26 cellular contexts compared by ENCODE assay signal in genomic region chr9:6904366-6904765, GRCh38.
A peak's percentile ranks its signal among the peaks of the same experiment; 100 is the strongest.
DNase-seq lines count a peak whose midpoint lies in the region; ATAC-seq, FAIRE-seq and TF ChIP-seq lines count a peak whose summit lies in the region.
"Had no signal": no experiment of that assay in that cellular context is flagged by ENCODE, and none has a peak within 500 bp of the region (broad histone marks: within the 10 kb centered on the region; RNA-seq: fewer than 3 reads in every experiment).

No MANE protein-coding gene starts in this region.

- no peaks in the 10 kb centered on the region for H3K27me3 ChIP-seq in WERI-Rb-1 (ENCODE audit: insufficient read depth, low read depth, severe bottlenecking)
- H3K27me3 ChIP-seq: BE2C had no signal

- no peaks in the 10 kb centered on the region for H3K27me3 Mint-ChIP-seq in stimulated activated naive CD8-positive, alpha-beta T cell treated with anti-CD3 and anti-CD28 coated beads, Interleukin-15, Interleukin-2, amounts not matched to agents 100 ng/mL and 50 ng/mL, for 24 hours
- no peaks in the 10 kb centered on the region for H3K27me3 Mint-ChIP-seq in stimulated activated naive CD8-positive, alpha-beta T cell treated with anti-CD3 and anti-CD28 coated beads, Interleukin-15, amount 100 ng/mL, for 72 hours
- H3K27me3 Mint-ChIP-seq: CD8-positive, alpha-beta memory T cell had no signal

- H3K9me3 Mint-ChIP-seq in stimulated activated naive CD8-positive, alpha-beta T cell treated with anti-CD3 and anti-CD28 coated beads, Interleukin-15, Interleukin-2, amounts not matched to agents 100 ng/mL and 50 ng/mL, for 24 hours = no peaks in the 10 kb centered on the region
- H3K9me3 Mint-ChIP-seq in stimulated activated naive CD8-positive, alpha-beta T cell treated with anti-CD3 and anti-CD28 coated beads, Interleukin-15, amount 100 ng/mL, for 72 hours = no peaks in the 10 kb centered on the region
- H3K9me3 Mint-ChIP-seq: CD14-positive monocyte; CD8-positive, alpha-beta memory T cell had no signal

- no peak overlapping the region for H3K4me3 ChIP-seq in WERI-Rb-1 (ENCODE audit: low read depth, low read length)
- H3K4me3 ChIP-seq: GM23248 had no signal

- H3K36me3 ChIP-seq in WERI-Rb-1 = no peaks in the 10 kb centered on the region
- H3K36me3 ChIP-seq: BE2C had no signal

- no peaks in the 10 kb centered on the region for H3K9me3 ChIP-seq in WERI-Rb-1 (ENCODE audit: severe bottlenecking)
- H3K9me3 ChIP-seq: BE2C, SK-N-SH had no signal

- no peak for FAIRE-seq in urothelium cell line (lab: Jason Lieb, UNC)
- FAIRE-seq: GM18507, HepG2 had no signal

- DNase-seq in NCI-H1694 treated with DMSO at 0.1 percent for 48 hours (lab: John Stamatoyannopoulos, UW) (peak; percentile 23), NCI-H1694 (lab: John Stamatoyannopoulos, UW) (no peak), WERI-Rb-1 (peak; percentile 51), urothelium cell line (ENCODE audit: low spot score) (no peak), NCI-H748 (lab: John Stamatoyannopoulos, UW; ENCODE audit: unreplicated experiment) (no peak), NCI-H128 (lab: John Stamatoyannopoulos, UW; ENCODE audit: unreplicated experiment) (no peak)
- DNase-seq in stimulated activated naive CD8-positive, alpha-beta T cell treated with anti-CD3 and anti-CD28 coated beads, Interleukin-15, amount 100 ng/mL, for 72 hours = no peak
- DNase-seq: 8988T; ACHN; BE2C; CD8-positive, alpha-beta memory T cell; DMS153; GM23248; H7; Karpas-422; NCI-H1092; NCI-H1436; NCI-H2029 treated with DMSO at 0.1 percent for 48 hours; NCI-H526; NK-92 treated with Interleukin-12 subunit alpha and Interleukin-12 subunit beta, amount 100 ng/mL, for 24 hours; PC-3; SK-N-SH had no signal

- H3K27ac ChIP-seq in WERI-Rb-1 = no peak overlapping the region
- H3K27ac ChIP-seq: GM23248 had no signal

- ATAC-seq in stimulated activated naive CD8-positive, alpha-beta T cell treated with anti-CD3 and anti-CD28 coated beads, Interleukin-15, amount 100 ng/mL, for 72 hours = no peak
- ATAC-seq: HepG2, PC-3 had no signal

- H3K4me3 Mint-ChIP-seq in stimulated activated naive CD8-positive, alpha-beta T cell treated with anti-CD3 and anti-CD28 coated beads, Interleukin-15, Interleukin-2, amounts not matched to agents 100 ng/mL and 50 ng/mL, for 24 hours = no peak overlapping the region
- H3K4me3 Mint-ChIP-seq in stimulated activated naive CD8-positive, alpha-beta T cell treated with anti-CD3 and anti-CD28 coated beads, Interleukin-15, amount 100 ng/mL, for 72 hours = no peak overlapping the region
- H3K4me3 Mint-ChIP-seq: CD14-positive monocyte had no signal

- H3K4me1 Mint-ChIP-seq in stimulated activated naive CD8-positive, alpha-beta T cell treated with anti-CD3 and anti-CD28 coated beads, Interleukin-15, Interleukin-2, amounts not matched to agents 100 ng/mL and 50 ng/mL, for 24 hours (ENCODE audit: low read depth) = peaks cover 33% of the 10 kb centered on the region
- H3K4me1 Mint-ChIP-seq in stimulated activated naive CD8-positive, alpha-beta T cell treated with anti-CD3 and anti-CD28 coated beads, Interleukin-15, amount 100 ng/mL, for 72 hours = peaks cover 41% of the 10 kb centered on the region

- peak overlapping the region; percentile 21 for H3K27ac Mint-ChIP-seq in stimulated activated naive CD8-positive, alpha-beta T cell treated with anti-CD3 and anti-CD28 coated beads, Interleukin-15, Interleukin-2, amounts not matched to agents 100 ng/mL and 50 ng/mL, for 24 hours
- H3K27ac Mint-ChIP-seq in stimulated activated naive CD8-positive, alpha-beta T cell treated with anti-CD3 and anti-CD28 coated beads, Interleukin-15, amount 100 ng/mL, for 72 hours = no peak overlapping the region

- TF ChIP-seq CTCF in WERI-Rb-1 (IDR thresholded peaks at IDR 0.05; ENCODE audit: low read depth, low read length) = no peak

- peaks cover 22% of the 10 kb centered on the region for H3K36me3 Mint-ChIP-seq in stimulated activated naive CD8-positive, alpha-beta T cell treated with anti-CD3 and anti-CD28 coated beads, Interleukin-15, Interleukin-2, amounts not matched to agents 100 ng/mL and 50 ng/mL, for 24 hours (ENCODE audit: low read depth)

Comparison
In these comparisons a context has a peak if more than half of its experiments do, and no peak if none do; other contexts are left out.
1. DNase-seq: peak in NCI-H1694 treated with DMSO at 0.1 percent for 48 hours (single experiment) and WERI-Rb-1 (single experiment); none in NCI-H1694 (single experiment), stimulated activated naive CD8-positive, alpha-beta T cell treated with anti-CD3 and anti-CD28 coated beads, Interleukin-15, amount 100 ng/mL, for 72 hours (0 of 2), urothelium cell line (single experiment), NCI-H748 (single experiment) and NCI-H128 (single experiment).